ENCODE assay signal across 33 cellular contexts in genomic region chr1:76428027-76428426, GRCh38.
"Had no signal": no experiment of that assay in that cellular context is flagged by ENCODE, and none has a peak within 500 bp of the region (broad histone marks: within the 10 kb centered on the region; RNA-seq: fewer than 3 reads in every experiment).

No MANE protein-coding gene starts in this region.

- ATAC-seq: activated naive CD4-positive, alpha-beta T cell treated with anti-CD3 and anti-CD28 coated beads, Interleukin-2, amount 50 U/mL, for 72 hours; activated T-cell treated with anti-CD3 and anti-CD28 coated beads, Interleukin-2, amount 50 U/mL, for 4 hours; K562; PC-3 had no signal

- H3K4me3 ChIP-seq: cardiac muscle cell, K562, Peyer's patch, SJSA1 had no signal

- DNase-seq: activated B cell treated with CpG ODN at 0.5 μM for 24 hours; activated CD4-positive, alpha-beta memory T cell treated with anti-CD3 and anti-CD28 coated beads for 36 hours; activated CD4-positive, alpha-beta T cell treated with anti-CD3 and anti-CD28 coated beads for 4 hours; activated CD4-positive, alpha-beta T cell treated with anti-CD3 and anti-CD28 coated beads, Interleukin-2, amount 50 U/mL, for 1 hour; activated CD4-positive, CD25-positive, alpha-beta regulatory T cell treated with anti-CD3 and anti-CD28 coated beads, Interleukin-2, amount 50 U/mL, for 72 hours; activated CD8-positive, alpha-beta memory T cell treated with anti-CD3 and anti-CD28 coated beads, Interleukin-2, amount 50 U/mL, for 4 hours; activated gamma-delta T cell treated with Interleukin-2 at 50 U/mL for 16 hours; activated naive CD4-positive, alpha-beta T cell treated with anti-CD3 and anti-CD28 coated beads for 36 hours; activated T-cell treated with anti-CD3 and anti-CD28 coated beads for 4 hours; activated T-cell treated with anti-CD3 and anti-CD28 coated beads, Interleukin-2, amount 50 U/mL, for 4 hours; amniotic stem cell; aorta; brain microvascular endothelial cell; NCI-H1105; NCI-H1417 treated with DMSO at 0.1 percent for 48 hours; NCI-H187 treated with DMSO at 0.1 percent for 48 hours; NCI-H2081; NCI-H226; NCI-H446 treated with DMSO at 0.1 percent for 48 hours; NCI-H524 treated with DMSO at 0.1 percent for 48 hours; NK-92 treated with Interleukin-12 subunit alpha and Interleukin-12 subunit beta, amount 100 ng/mL, for 24 hours; PC-3; Peyer's patch; RPMI8226; SHP77 treated with DMSO at 0.1 percent for 48 hours; SW 1271; T-helper 1 cell; T-helper 2 cell; T-helper 9 cell had no signal
